Comparison of ENCODE assay signal across 2 cellular contexts in the genomic region with DNA sequence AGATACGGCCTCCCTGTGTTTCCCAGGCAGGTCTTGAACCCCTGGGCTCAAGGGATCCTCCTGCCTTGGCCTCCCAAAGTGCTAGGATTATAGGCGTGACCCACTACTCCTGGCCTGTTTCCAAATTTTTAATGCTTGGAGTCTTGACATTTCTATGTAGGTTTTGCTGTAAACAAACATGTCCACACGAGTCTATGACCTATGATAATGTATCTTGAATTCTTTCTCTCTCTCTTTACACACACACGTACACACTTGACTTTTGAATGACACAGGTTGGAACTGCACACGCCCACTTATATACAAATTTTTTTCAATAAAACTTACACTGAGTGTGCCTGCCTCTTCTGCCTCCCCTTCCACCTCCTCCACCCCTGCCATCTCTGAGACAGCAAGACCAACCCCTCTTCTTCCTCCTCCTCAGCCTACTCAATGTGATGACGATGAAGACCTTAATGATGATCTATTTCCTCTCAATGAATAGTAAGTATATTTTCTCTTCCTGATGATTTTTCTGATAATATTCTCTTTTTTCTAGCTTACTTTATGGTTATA.
TF ChIP-seq lines count a peak whose summit lies in the region.

No MANE protein-coding gene starts in this region.

TF ChIP-seq in HEK293, 187 proteins besides CTCF, POLR2A, EP300 and RAD21 (continued from another document):
- TF ChIP-seq, protein P1, sequence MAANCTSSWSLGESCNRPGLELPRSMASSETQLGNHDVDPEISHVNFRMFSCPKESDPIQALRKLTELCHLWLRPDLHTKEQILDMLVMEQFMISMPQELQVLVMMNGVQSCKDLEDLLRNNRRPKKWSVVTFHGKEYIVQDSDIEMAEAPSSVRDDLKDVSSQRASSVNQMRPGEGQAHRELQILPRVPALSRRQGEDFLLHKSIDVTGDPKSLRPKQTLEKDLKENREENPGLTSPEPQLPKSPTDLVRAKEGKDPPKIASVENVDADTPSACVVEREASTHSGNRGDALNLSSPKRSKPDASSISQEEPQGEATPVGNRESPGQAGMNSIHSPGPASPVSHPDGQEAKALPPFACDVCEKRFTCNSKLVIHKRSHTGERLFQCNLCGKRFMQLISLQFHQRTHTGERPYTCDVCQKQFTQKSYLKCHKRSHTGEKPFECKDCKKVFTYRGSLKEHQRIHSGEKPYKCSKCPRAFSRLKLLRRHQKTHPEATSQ (tag by site-specific recombination; IDR thresholded peaks at IDR 0.05) = no peak
- TF ChIP-seq ZSCAN30 (tag by site-specific recombination; IDR thresholded peaks at IDR 0.05) (no peak), EGR2 (tag by site-specific recombination; IDR thresholded peaks at IDR 0.05; ENCODE audit: low read depth) (peak; percentile 96), ZFP69B (tag by site-specific recombination; IDR thresholded peaks at IDR 0.05) (no peak), ZNF155 (tag by site-specific recombination; IDR thresholded peaks at IDR 0.05) (no peak), ZNF140 (tag by site-specific recombination; IDR thresholded peaks at IDR 0.05) (no peak)

TF ChIP-seq in K562, 482 proteins besides CTCF, POLR2A, EP300 and RAD21 (continued from another document):
- TF ChIP-seq, protein P2, sequence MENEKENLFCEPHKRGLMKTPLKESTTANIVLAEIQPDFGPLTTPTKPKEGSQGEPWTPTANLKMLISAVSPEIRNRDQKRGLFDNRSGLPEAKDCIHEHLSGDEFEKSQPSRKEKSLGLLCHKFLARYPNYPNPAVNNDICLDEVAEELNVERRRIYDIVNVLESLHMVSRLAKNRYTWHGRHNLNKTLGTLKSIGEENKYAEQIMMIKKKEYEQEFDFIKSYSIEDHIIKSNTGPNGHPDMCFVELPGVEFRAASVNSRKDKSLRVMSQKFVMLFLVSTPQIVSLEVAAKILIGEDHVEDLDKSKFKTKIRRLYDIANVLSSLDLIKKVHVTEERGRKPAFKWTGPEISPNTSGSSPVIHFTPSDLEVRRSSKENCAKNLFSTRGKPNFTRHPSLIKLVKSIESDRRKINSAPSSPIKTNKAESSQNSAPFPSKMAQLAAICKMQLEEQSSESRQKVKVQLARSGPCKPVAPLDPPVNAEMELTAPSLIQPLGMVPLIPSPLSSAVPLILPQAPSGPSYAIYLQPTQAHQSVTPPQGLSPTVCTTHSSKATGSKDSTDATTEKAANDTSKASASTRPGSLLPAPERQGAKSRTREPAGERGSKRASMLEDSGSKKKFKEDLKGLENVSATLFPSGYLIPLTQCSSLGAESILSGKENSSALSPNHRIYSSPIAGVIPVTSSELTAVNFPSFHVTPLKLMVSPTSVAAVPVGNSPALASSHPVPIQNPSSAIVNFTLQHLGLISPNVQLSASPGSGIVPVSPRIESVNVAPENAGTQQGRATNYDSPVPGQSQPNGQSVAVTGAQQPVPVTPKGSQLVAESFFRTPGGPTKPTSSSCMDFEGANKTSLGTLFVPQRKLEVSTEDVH (IDR thresholded peaks at IDR 0.05; ENCODE audit: low read depth, partially characterized antibody) = no peak
- no peak for TF ChIP-seq RHOXF2B (CRISPR knock-in tag; conservative IDR thresholded peaks at IDR 0.05)
- TF ChIP-seq ZNF23 (CRISPR knock-in tag; IDR thresholded peaks at IDR 0.05) = no peak
- TF ChIP-seq, protein P3, sequence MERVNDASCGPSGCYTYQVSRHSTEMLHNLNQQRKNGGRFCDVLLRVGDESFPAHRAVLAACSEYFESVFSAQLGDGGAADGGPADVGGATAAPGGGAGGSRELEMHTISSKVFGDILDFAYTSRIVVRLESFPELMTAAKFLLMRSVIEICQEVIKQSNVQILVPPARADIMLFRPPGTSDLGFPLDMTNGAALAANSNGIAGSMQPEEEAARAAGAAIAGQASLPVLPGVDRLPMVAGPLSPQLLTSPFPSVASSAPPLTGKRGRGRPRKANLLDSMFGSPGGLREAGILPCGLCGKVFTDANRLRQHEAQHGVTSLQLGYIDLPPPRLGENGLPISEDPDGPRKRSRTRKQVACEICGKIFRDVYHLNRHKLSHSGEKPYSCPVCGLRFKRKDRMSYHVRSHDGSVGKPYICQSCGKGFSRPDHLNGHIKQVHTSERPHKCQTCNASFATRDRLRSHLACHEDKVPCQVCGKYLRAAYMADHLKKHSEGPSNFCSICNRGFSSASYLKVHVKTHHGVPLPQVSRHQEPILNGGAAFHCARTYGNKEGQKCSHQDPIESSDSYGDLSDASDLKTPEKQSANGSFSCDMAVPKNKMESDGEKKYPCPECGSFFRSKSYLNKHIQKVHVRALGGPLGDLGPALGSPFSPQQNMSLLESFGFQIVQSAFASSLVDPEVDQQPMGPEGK (CRISPR knock-in tag; IDR thresholded peaks at IDR 0.05; ENCODE audit: borderline replicate concordance) = no peak
- no peak for TF ChIP-seq ZC3H8 (IDR thresholded peaks at IDR 0.05)
- no peak for TF ChIP-seq CEBPZ (IDR thresholded peaks at IDR 0.05; ENCODE audit: borderline replicate concordance, low read depth, low read length)
- TF ChIP-seq, protein P4, sequence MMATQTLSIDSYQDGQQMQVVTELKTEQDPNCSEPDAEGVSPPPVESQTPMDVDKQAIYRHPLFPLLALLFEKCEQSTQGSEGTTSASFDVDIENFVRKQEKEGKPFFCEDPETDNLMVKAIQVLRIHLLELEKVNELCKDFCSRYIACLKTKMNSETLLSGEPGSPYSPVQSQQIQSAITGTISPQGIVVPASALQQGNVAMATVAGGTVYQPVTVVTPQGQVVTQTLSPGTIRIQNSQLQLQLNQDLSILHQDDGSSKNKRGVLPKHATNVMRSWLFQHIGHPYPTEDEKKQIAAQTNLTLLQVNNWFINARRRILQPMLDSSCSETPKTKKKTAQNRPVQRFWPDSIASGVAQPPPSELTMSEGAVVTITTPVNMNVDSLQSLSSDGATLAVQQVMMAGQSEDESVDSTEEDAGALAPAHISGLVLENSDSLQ (IDR thresholded peaks at IDR 0.05) = peak; percentile 35; the same call in 1 of the 2 replicates
- TF ChIP-seq NFIC (IDR thresholded peaks at IDR 0.05) = peak; percentile 77
- TF ChIP-seq RCOR1 (IDR thresholded peaks at IDR 0.05; ENCODE audit: borderline replicate concordance in 1 of 2, low read depth in 2 of 2, low read length in 2 of 2) = no peak
- TF ChIP-seq CBFA2T3 (IDR thresholded peaks at IDR 0.05) = no peak
- TF ChIP-seq MCM3 (IDR thresholded peaks at IDR 0.05) = no peak
- no peak for TF ChIP-seq POLR2B (IDR thresholded peaks at IDR 0.05; ENCODE audit: low read depth, partially characterized antibody)
- no peak for TF ChIP-seq ZNF217 (CRISPR knock-in tag; IDR thresholded peaks at IDR 0.05)
- TF ChIP-seq, protein P5, sequence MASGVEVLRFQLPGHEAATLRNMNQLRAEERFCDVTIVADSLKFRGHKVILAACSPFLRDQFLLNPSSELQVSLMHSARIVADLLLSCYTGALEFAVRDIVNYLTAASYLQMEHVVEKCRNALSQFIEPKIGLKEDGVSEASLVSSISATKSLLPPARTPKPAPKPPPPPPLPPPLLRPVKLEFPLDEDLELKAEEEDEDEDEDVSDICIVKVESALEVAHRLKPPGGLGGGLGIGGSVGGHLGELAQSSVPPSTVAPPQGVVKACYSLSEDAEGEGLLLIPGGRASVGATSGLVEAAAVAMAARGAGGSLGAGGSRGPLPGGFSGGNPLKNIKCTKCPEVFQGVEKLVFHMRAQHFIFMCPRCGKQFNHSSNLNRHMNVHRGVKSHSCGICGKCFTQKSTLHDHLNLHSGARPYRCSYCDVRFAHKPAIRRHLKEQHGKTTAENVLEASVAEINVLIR (CRISPR knock-in tag; IDR thresholded peaks at IDR 0.05) = no peak
- no peak for TF ChIP-seq ZNF644 (tag; IDR thresholded peaks at IDR 0.05; ENCODE audit: low read depth)
